Comparison of ENCODE assay signal across 11 cellular contexts in the genomic region with DNA sequence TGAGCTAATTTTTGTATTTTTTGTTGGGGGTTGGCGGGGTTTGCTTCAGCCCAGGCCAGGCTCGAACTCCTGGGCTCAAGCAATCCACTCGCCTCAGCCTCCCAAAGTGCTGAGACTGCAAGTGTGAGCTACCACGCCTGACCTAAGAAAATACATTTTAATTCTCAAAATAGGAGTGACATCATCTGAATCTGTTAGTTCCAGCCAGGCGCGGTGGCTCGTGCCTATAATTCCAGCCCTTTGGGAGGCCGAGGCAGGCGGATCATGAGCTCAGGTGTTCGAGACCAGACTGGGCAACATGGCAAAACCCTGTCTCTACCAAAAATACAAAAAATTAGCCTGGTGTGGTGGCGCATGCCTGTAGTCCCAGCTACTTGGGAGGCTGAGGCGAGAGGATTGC. TPM values are rescaled to one million over a fixed set of nuclear protein-coding genes. Genes with fewer than 3 reads are reported as not detected.
"Had no signal": no experiment of that assay in that cellular context is flagged by ENCODE, and none has a peak within 500 bp of the region (broad histone marks: within the 10 kb centered on the region; RNA-seq: fewer than 3 reads in every experiment).

No MANE protein-coding gene starts in this region.

RNA-seq across cellular contexts. Expression of gene CLPSL2, which starts 42.1 kb away (rescaled TPM):
- total RNA-seq: activated naive CD8-positive, alpha-beta T cell treated with anti-CD3 and anti-CD28 coated beads for 36 hours; adrenal gland; astrocyte; kidney; left colon; lower leg skin; natural killer cell; occipital lobe; T-helper 1 cell treated with Interleukin-12 subunit alpha and Interleukin-12 subunit beta and Interleukin-4 antibody, amounts not matched to agents 30 ng/mL and 1 ng/mL, for 36 hours; ureter had no signal
- polyA plus RNA-seq: adrenal gland, immature natural killer cell had no signal

RNA-seq across cellular contexts. Expression of gene CLPSL1, which starts 46.5 kb away (rescaled TPM):
- total RNA-seq: activated naive CD8-positive, alpha-beta T cell treated with anti-CD3 and anti-CD28 coated beads for 36 hours; adrenal gland; astrocyte; kidney; left colon; lower leg skin; natural killer cell; occipital lobe; T-helper 1 cell treated with Interleukin-12 subunit alpha and Interleukin-12 subunit beta and Interleukin-4 antibody, amounts not matched to agents 30 ng/mL and 1 ng/mL, for 36 hours; ureter had no signal
- polyA plus RNA-seq: adrenal gland, immature natural killer cell had no signal
